ENCODE assay signal across 12 cellular contexts in the genomic region with DNA sequence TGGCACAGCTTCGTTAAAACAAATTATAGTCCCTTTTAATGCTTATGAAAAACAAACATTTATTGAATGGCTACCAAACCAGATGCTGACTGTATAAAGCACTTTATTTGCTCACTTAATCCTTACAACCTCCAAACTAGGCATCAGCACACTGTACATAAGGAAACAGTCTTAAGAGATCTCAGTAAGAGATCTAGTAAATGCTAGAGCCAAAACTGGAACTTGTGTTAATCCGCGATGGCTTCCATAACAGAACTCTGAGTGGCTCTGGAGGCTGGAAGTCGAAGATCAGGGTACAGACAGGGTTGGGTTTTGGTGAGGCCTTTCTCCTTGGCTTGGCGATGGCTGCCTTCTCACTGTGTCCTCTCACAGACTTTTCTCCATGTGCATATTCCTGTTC.
"Had no signal": no experiment of that assay in that cellular context is flagged by ENCODE, and none has a peak within 500 bp of the region (broad histone marks: within the 10 kb centered on the region; RNA-seq: fewer than 3 reads in every experiment).

No MANE protein-coding gene starts in this region.

- H3K27ac ChIP-seq: foreskin keratinocyte, sigmoid colon had no signal

- H3K4me1 ChIP-seq: foreskin keratinocyte had no signal

- ATAC-seq: activated CD4-positive, alpha-beta T cell treated with anti-CD3 and anti-CD28 coated beads for 36 hours; foreskin keratinocyte; left ventricle myocardium superior had no signal

- H3K27ac Mint-ChIP-seq: activated CD4-positive, alpha-beta T cell treated with anti-CD3 and anti-CD28 coated beads for 36 hours; activated T-helper 1 cell treated with anti-CD3 and anti-CD28 coated beads, Interleukin-12 subunit alpha, Interleukin-12 subunit beta, Interleukin-2, Interleukin-4 antibody, amounts not matched to agents 30 ng/mL and 10 ng/mL and 1 ng/mL, durations not matched to agents 14 hours and 24 hours and 36 hours; T-helper 1 cell treated with Interleukin-12 subunit alpha and Interleukin-12 subunit beta and Interleukin-4 antibody, amounts not matched to agents 30 μg/mL and 1 μg/mL, for 36 hours had no signal

- H3K27me3 Mint-ChIP-seq: activated CD4-positive, alpha-beta T cell treated with anti-CD3 and anti-CD28 coated beads for 36 hours had no signal

- H3K9me3 Mint-ChIP-seq: activated T-helper 1 cell treated with anti-CD3 and anti-CD28 coated beads, Interleukin-12 subunit alpha, Interleukin-12 subunit beta, Interleukin-2, Interleukin-4 antibody, amounts not matched to agents 30 ng/mL and 10 ng/mL and 1 ng/mL, durations not matched to agents 14 hours and 24 hours and 36 hours; T-helper 1 cell treated with Interleukin-12 subunit alpha and Interleukin-12 subunit beta and Interleukin-4 antibody, amounts not matched to agents 30 μg/mL and 1 μg/mL, for 36 hours had no signal

- H3K9me3 ChIP-seq: sigmoid colon had no signal

- H3K36me3 ChIP-seq: sigmoid colon had no signal

- H3K4me3 Mint-ChIP-seq: activated CD4-positive, alpha-beta T cell treated with anti-CD3 and anti-CD28 coated beads for 36 hours; activated T-helper 1 cell treated with anti-CD3 and anti-CD28 coated beads, Interleukin-12 subunit alpha, Interleukin-12 subunit beta, Interleukin-2, Interleukin-4 antibody, amounts not matched to agents 30 ng/mL and 10 ng/mL and 1 ng/mL, durations not matched to agents 14 hours and 24 hours and 36 hours; T-helper 1 cell treated with Interleukin-12 subunit alpha and Interleukin-12 subunit beta and Interleukin-4 antibody, amounts not matched to agents 30 μg/mL and 1 μg/mL, for 36 hours had no signal

- DNase-seq: activated CD4-positive, alpha-beta T cell treated with anti-CD3 and anti-CD28 coated beads for 36 hours; activated naive CD4-positive, alpha-beta T cell; foreskin keratinocyte; left ventricle myocardium superior; mesenchymal stem cell; sigmoid colon; stimulated activated CD4-positive, alpha-beta T cell treated with anti-CD3 and anti-CD28 coated beads, Interleukin-2, amount 100 ng/mL, for 24 hours; stimulated activated naive CD4-positive, alpha-beta T cell; substantia nigra; trophoblast cell had no signal

- H3K27me3 ChIP-seq: foreskin keratinocyte, sigmoid colon had no signal

- H3K4me3 ChIP-seq: sigmoid colon had no signal
